Comparison of ENCODE assay signal across 10 cellular contexts in genomic region chr1:21623411-21623961, GRCh38. TPM values are rescaled to one million over a fixed set of nuclear protein-coding genes. Genes with fewer than 3 reads are reported as not detected.
DNase-seq lines count a peak whose midpoint lies in the region; ATAC-seq, FAIRE-seq and TF ChIP-seq lines count a peak whose summit lies in the region.
"Had no signal": no experiment of that assay in that cellular context is flagged by ENCODE, and none has a peak within 500 bp of the region (broad histone marks: within the 10 kb centered on the region; RNA-seq: fewer than 3 reads in every experiment).

No MANE protein-coding gene starts in this region.

- DNase-seq in right cardiac atrium (peak in 2 of 3 donors; percentile 49 to 65), Right ventricle myocardium superior (no peak), RCC 7860 (ENCODE audit: low spot score) (peak; percentile 21), left lung (peak in 1 of 2 donors; percentile 80), NCI-H1694 (lab: John Stamatoyannopoulos, UW) (no peak), GM19240 (ENCODE audit: insufficient read length, low spot score) (no peak)
- DNase-seq: aorta; stimulated activated naive CD4-positive, alpha-beta T cell treated with Interleukin-2 at 50 U/mL for 16 hours had no signal

- no peaks in the 10 kb centered on the region for H3K27me3 ChIP-seq in right cardiac atrium (ENCODE audit: control insufficient read depth, insufficient read depth)
- peaks cover 5 to 58% of the 10 kb centered on the region in 2 donors for H3K27me3 ChIP-seq in left lung

- H3K27ac ChIP-seq in right cardiac atrium (ENCODE audit: low read length): no peak overlapping the region
- H3K27ac ChIP-seq in left lung: peak overlapping the region; percentile 16 to 37

- no peak for FAIRE-seq in RCC 7860 (lab: Jason Lieb, UNC)

- intact Hi-C loops in right cardiac atrium (cut with DNase I): no loop called here
- intact Hi-C loops in Right ventricle myocardium superior (cut with DNase I): no loop called here
- intact Hi-C loops in left lung (cut with DNase I): no loop called here

- no peaks in the 10 kb centered on the region for H3K36me3 ChIP-seq in left lung

- TF ChIP-seq CTCF in left lung (IDR thresholded peaks at IDR 0.05): no peak

- H3K4me1 ChIP-seq in right cardiac atrium (ENCODE audit: control insufficient read depth, insufficient read depth, low read length) (no peaks in the 10 kb centered on the region), left lung (peaks cover 0 to 8% of the 10 kb centered on the region in 2 donors)

- H3K4me3 ChIP-seq in right cardiac atrium (ENCODE audit: low read length) (no peak overlapping the region), left lung (no peak overlapping the region)

- no peak for ATAC-seq in right cardiac atrium
- no peak for ATAC-seq in Right ventricle myocardium superior (ENCODE audit: poor library complexity)
- peak; percentile 62 for ATAC-seq in left lung
- no peak for ATAC-seq in HG03565 (IDR thresholded peaks at IDR 0.05; ENCODE audit: unreplicated experiment)
- no peak for ATAC-seq in HG02610 (IDR thresholded peaks at IDR 0.05; ENCODE audit: unreplicated experiment)

- no peaks in the 10 kb centered on the region for H3K9me3 ChIP-seq in right cardiac atrium (ENCODE audit: control insufficient read depth, low read length)
- no peaks in the 10 kb centered on the region for H3K9me3 ChIP-seq in left lung

- WGBS in right cardiac atrium: 81% methylated on average over 10 of the region's 10 CpGs

RNA-seq across cellular contexts. Expression of gene RAP1GAP, which starts 45.7 kb away (rescaled TPM):
- total RNA-seq in right cardiac atrium (10 to 100 TPM; 15.3 to 18.7 (median 16.4) TPM), Right ventricle myocardium superior (3.7 TPM), left lung (10 to 100 TPM; 20.7 to 44.2 TPM)
- polyA plus RNA-seq in right cardiac atrium: 18.4 TPM

Comparison
In these comparisons a context has a peak if more than half of its experiments do, and no peak if none do; other contexts are left out.
1. DNase-seq: peak in right cardiac atrium (2 of 3) and RCC 7860 (single experiment); none in Right ventricle myocardium superior (single experiment), NCI-H1694 (single experiment) and GM19240 (single experiment).